In genomic region chr4:137705171-137705783, GRCh38 we compare ENCODE assay signal across 11 cellular contexts.
A peak's percentile ranks its signal among the peaks of the same experiment; 100 is the strongest.
DNase-seq lines count a peak whose midpoint lies in the region; ATAC-seq, FAIRE-seq and TF ChIP-seq lines count a peak whose summit lies in the region.
"Had no signal": no experiment of that assay in that cellular context is flagged by ENCODE, and none has a peak within 500 bp of the region (broad histone marks: within the 10 kb centered on the region; RNA-seq: fewer than 3 reads in every experiment).

No MANE protein-coding gene starts in this region.

- no peak for TF ChIP-seq CTCF in endothelial cell of umbilical vein (IDR thresholded peaks at IDR 0.05; ENCODE audit: extremely low read depth in 1 of 2, insufficient read depth in 1 of 2, low read depth in 1 of 2, low read length in 2 of 2)

- H3K9ac ChIP-seq in endothelial cell of umbilical vein (replicated peaks; ENCODE audit: extremely low read depth, insufficient read depth, low read length): no peak overlapping the region

- no peak for TF ChIP-seq POLR2A in endothelial cell of umbilical vein (IDR thresholded peaks at IDR 0.05; ENCODE audit: low read depth, low read length)

- no peak overlapping the region for H3K4me2 ChIP-seq in endothelial cell of umbilical vein (ENCODE audit: insufficient read depth, low read length)

- no peaks in the 10 kb centered on the region for H4K20me1 ChIP-seq in endothelial cell of umbilical vein (replicated peaks; ENCODE audit: control insufficient read depth, extremely low read depth, insufficient read depth, low read length)

- FAIRE-seq in endothelial cell of umbilical vein (lab: Jason Lieb, UNC): no peak

- peak overlapping the region; percentile 46 for H2AFZ ChIP-seq in endothelial cell of umbilical vein (ENCODE audit: low read depth, low read length)

- H3K4me1 ChIP-seq in endothelial cell of umbilical vein (ENCODE audit: control insufficient read depth, extremely low read depth, insufficient read depth, low read length): no peaks in the 10 kb centered on the region

- H3K4me3 ChIP-seq in endothelial cell of umbilical vein (replicated peaks in 1 of 3; ENCODE audit: insufficient read depth in 1 of 3, low read depth in 1 of 3, low read length in 3 of 3): no peak overlapping the region

- no peaks in the 10 kb centered on the region for H3K9me3 ChIP-seq in endothelial cell of umbilical vein (replicated peaks; ENCODE audit: control insufficient read depth, insufficient read depth, low read length)

- no peaks in the 10 kb centered on the region for H3K9me1 ChIP-seq in endothelial cell of umbilical vein (replicated peaks; ENCODE audit: control insufficient read depth, extremely low read depth, insufficient read depth, low read length)

- CTCF ChIA-PET in endothelial cell of umbilical vein (lab: Charles Lee): no interaction called here

- ATAC-seq in GM18867 (IDR thresholded peaks at IDR 0.05; ENCODE audit: unreplicated experiment): no peak

- no peaks in the 10 kb centered on the region for H3K27me3 ChIP-seq in endothelial cell of umbilical vein (ENCODE audit: control insufficient read depth in 2 of 2, insufficient read depth in 2 of 2, low read length in 2 of 2)

- dilution Hi-C loops in endothelial cell of umbilical vein (cut with MboI; ENCODE audit: extremely low pct_ligation_motif_present, low sequenced_read_pairs): no loop called here

- H3K79me2 ChIP-seq in endothelial cell of umbilical vein (ENCODE audit: control insufficient read depth, insufficient read depth, low read length): no peaks in the 10 kb centered on the region

- no TSS peak for BruUV-seq in endothelial cell of umbilical vein (replicated peaks; lab: Mats Ljungman, UMichigan)

- no peak overlapping the region for H3K27ac ChIP-seq in endothelial cell of umbilical vein (ENCODE audit: insufficient read depth, low read depth, low read length)

- DNase-seq in AG08395 (ENCODE audit: low spot score) (peak; percentile 70), NOMO-1 (lab: John Stamatoyannopoulos, UW; ENCODE audit: unreplicated experiment in 2 of 2) (peak; percentile 64 to 90), endothelial cell of umbilical vein (ENCODE audit: low read depth, low spot score) (no peak), mucosa of gallbladder (ENCODE audit: low spot score) (peak; percentile 26), ecto neural progenitor cell (ENCODE audit: low spot score) (no peak), DMS114 treated with DMSO at 0.1 percent for 48 hours (lab: John Stamatoyannopoulos, UW; ENCODE audit: unreplicated experiment) (no peak)
- DNase-seq in stimulated activated CD4-positive, alpha-beta T cell treated with anti-CD3 and anti-CD28 coated beads, Interleukin-2, amount 100 ng/mL, for 48 hours: no peak
- DNase-seq: activated CD4-positive, alpha-beta T cell treated with anti-CD3 and anti-CD28 coated beads for 1 hour; CD4-positive, alpha-beta T cell; cortex of kidney had no signal

- intact Hi-C loops in endothelial cell of umbilical vein (cut with micrococcal nuclease): no loop called here

- POLR2A ChIA-PET in endothelial cell of umbilical vein (lab: Charles Lee): no interaction called here

- H3K36me3 ChIP-seq in endothelial cell of umbilical vein (ENCODE audit: control insufficient read depth in 2 of 2, extremely low read depth in 1 of 2, insufficient read depth in 2 of 2, low read length in 2 of 2): no peaks in the 10 kb centered on the region

TF ChIP-seq in endothelial cell of umbilical vein, 7 proteins besides CTCF, POLR2A, EP300 and RAD21:
- TF ChIP-seq POLR2AphosphoS5 (IDR thresholded peaks at IDR 0.05; ENCODE audit: insufficient read depth, low read depth, low read length) (no peak), GATA2 (IDR thresholded peaks at IDR 0.05; ENCODE audit: insufficient read depth, insufficient read length, low read depth, low read length) (no peak), FOS (IDR thresholded peaks at IDR 0.05; ENCODE audit: borderline replicate concordance, insufficient read depth, low read length) (no peak), MYC (IDR thresholded peaks at IDR 0.05; ENCODE audit: low read depth, low read length) (no peak), JUN (IDR thresholded peaks at IDR 0.05; ENCODE audit: borderline replicate concordance, insufficient read depth, insufficient read length, low read depth) (no peak), MAX (IDR thresholded peaks at IDR 0.05; ENCODE audit: insufficient read depth, insufficient read length) (no peak), EZH2 (IDR thresholded peaks at IDR 0.05; ENCODE audit: borderline replicate concordance, low read depth, low read length, severe bottlenecking) (no peak)

Comparison
In these comparisons a context has a peak if more than half of its experiments do, and no peak if none do; other contexts are left out.
1. DNase-seq: peak in AG08395 (single experiment), NOMO-1 (2 of 2) and mucosa of gallbladder (single experiment); none in endothelial cell of umbilical vein (single experiment), ecto neural progenitor cell (single experiment), DMS114 treated with DMSO at 0.1 percent for 48 hours (single experiment) and stimulated activated CD4-positive, alpha-beta T cell treated with anti-CD3 and anti-CD28 coated beads, Interleukin-2, amount 100 ng/mL, for 48 hours (0 of 2).